ENCODE assay signal across 1 cellular context in the genomic region with DNA sequence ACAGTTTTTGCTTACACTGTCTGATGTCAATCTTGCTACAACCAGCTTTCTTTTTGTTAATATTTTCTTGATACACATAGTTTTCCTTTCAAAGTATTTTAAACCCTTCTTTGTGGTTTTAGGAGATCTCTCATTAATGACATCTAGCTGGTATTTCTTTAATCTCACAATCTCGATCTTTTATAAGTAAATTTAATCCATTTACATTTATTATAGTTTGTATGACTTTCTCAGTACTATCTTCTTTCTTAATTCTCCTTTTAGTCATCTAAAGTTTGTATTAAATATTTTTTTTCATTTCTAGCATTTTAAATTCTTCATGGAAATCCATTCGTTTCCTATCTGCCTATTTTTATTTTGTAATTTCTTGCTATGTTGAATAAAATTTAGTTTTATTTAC.
TF ChIP-seq lines count a peak whose summit lies in the region.

No MANE protein-coding gene starts in this region.

TF ChIP-seq in K562, 482 proteins besides CTCF, POLR2A, EP300 and RAD21 (continued from another document):
- TF ChIP-seq, protein P1, sequence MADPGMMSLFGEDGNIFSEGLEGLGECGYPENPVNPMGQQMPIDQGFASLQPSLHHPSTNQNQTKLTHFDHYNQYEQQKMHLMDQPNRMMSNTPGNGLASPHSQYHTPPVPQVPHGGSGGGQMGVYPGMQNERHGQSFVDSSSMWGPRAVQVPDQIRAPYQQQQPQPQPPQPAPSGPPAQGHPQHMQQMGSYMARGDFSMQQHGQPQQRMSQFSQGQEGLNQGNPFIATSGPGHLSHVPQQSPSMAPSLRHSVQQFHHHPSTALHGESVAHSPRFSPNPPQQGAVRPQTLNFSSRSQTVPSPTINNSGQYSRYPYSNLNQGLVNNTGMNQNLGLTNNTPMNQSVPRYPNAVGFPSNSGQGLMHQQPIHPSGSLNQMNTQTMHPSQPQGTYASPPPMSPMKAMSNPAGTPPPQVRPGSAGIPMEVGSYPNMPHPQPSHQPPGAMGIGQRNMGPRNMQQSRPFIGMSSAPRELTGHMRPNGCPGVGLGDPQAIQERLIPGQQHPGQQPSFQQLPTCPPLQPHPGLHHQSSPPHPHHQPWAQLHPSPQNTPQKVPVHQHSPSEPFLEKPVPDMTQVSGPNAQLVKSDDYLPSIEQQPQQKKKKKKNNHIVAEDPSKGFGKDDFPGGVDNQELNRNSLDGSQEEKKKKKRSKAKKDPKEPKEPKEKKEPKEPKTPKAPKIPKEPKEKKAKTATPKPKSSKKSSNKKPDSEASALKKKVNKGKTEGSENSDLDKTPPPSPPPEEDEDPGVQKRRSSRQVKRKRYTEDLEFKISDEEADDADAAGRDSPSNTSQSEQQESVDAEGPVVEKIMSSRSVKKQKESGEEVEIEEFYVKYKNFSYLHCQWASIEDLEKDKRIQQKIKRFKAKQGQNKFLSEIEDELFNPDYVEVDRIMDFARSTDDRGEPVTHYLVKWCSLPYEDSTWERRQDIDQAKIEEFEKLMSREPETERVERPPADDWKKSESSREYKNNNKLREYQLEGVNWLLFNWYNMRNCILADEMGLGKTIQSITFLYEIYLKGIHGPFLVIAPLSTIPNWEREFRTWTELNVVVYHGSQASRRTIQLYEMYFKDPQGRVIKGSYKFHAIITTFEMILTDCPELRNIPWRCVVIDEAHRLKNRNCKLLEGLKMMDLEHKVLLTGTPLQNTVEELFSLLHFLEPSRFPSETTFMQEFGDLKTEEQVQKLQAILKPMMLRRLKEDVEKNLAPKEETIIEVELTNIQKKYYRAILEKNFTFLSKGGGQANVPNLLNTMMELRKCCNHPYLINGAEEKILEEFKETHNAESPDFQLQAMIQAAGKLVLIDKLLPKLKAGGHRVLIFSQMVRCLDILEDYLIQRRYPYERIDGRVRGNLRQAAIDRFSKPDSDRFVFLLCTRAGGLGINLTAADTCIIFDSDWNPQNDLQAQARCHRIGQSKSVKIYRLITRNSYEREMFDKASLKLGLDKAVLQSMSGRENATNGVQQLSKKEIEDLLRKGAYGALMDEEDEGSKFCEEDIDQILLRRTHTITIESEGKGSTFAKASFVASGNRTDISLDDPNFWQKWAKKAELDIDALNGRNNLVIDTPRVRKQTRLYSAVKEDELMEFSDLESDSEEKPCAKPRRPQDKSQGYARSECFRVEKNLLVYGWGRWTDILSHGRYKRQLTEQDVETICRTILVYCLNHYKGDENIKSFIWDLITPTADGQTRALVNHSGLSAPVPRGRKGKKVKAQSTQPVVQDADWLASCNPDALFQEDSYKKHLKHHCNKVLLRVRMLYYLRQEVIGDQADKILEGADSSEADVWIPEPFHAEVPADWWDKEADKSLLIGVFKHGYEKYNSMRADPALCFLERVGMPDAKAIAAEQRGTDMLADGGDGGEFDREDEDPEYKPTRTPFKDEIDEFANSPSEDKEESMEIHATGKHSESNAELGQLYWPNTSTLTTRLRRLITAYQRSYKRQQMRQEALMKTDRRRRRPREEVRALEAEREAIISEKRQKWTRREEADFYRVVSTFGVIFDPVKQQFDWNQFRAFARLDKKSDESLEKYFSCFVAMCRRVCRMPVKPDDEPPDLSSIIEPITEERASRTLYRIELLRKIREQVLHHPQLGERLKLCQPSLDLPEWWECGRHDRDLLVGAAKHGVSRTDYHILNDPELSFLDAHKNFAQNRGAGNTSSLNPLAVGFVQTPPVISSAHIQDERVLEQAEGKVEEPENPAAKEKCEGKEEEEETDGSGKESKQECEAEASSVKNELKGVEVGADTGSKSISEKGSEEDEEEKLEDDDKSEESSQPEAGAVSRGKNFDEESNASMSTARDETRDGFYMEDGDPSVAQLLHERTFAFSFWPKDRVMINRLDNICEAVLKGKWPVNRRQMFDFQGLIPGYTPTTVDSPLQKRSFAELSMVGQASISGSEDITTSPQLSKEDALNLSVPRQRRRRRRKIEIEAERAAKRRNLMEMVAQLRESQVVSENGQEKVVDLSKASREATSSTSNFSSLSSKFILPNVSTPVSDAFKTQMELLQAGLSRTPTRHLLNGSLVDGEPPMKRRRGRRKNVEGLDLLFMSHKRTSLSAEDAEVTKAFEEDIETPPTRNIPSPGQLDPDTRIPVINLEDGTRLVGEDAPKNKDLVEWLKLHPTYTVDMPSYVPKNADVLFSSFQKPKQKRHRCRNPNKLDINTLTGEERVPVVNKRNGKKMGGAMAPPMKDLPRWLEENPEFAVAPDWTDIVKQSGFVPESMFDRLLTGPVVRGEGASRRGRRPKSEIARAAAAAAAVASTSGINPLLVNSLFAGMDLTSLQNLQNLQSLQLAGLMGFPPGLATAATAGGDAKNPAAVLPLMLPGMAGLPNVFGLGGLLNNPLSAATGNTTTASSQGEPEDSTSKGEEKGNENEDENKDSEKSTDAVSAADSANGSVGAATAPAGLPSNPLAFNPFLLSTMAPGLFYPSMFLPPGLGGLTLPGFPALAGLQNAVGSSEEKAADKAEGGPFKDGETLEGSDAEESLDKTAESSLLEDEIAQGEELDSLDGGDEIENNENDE (IDR thresholded peaks at IDR 0.05; ENCODE audit: low read depth, low read length), result no peak
- TF ChIP-seq ZC3H4 (CRISPR knock-in tag; IDR thresholded peaks at IDR 0.05; ENCODE audit: borderline replicate concordance) (no peak), RBM34 (IDR thresholded peaks at IDR 0.05; ENCODE audit: borderline replicate concordance, insufficient read depth, low read length) (no peak)
- TF ChIP-seq, protein P2, sequence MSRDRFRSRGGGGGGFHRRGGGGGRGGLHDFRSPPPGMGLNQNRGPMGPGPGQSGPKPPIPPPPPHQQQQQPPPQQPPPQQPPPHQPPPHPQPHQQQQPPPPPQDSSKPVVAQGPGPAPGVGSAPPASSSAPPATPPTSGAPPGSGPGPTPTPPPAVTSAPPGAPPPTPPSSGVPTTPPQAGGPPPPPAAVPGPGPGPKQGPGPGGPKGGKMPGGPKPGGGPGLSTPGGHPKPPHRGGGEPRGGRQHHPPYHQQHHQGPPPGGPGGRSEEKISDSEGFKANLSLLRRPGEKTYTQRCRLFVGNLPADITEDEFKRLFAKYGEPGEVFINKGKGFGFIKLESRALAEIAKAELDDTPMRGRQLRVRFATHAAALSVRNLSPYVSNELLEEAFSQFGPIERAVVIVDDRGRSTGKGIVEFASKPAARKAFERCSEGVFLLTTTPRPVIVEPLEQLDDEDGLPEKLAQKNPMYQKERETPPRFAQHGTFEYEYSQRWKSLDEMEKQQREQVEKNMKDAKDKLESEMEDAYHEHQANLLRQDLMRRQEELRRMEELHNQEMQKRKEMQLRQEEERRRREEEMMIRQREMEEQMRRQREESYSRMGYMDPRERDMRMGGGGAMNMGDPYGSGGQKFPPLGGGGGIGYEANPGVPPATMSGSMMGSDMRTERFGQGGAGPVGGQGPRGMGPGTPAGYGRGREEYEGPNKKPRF (IDR thresholded peaks at IDR 0.05; ENCODE audit: low read depth, low read length), result no peak
TF ChIP-seq in K562: peak in this region for 1.
